In genomic region chr16:52545544-52546262, GRCh38 we compare ENCODE assay signal across 1 cellular context.
TF ChIP-seq lines count a peak whose summit lies in the region.

No MANE protein-coding gene starts in this region.

TF ChIP-seq in A549, 52 proteins besides CTCF, POLR2A, EP300 and RAD21 (continued from another document):
- TF ChIP-seq HEYL (CRISPR knock-in tag; IDR thresholded peaks at IDR 0.05) (no peak), TFCP2L1 (CRISPR knock-in tag; IDR thresholded peaks at IDR 0.05) (no peak), FOSB (CRISPR knock-in tag; IDR thresholded peaks at IDR 0.05) (no peak), RCOR1 (IDR thresholded peaks at IDR 0.05; ENCODE audit: low read depth, low read length) (no peak)
